ENCODE assay signal across 10 cellular contexts in the genomic region with DNA sequence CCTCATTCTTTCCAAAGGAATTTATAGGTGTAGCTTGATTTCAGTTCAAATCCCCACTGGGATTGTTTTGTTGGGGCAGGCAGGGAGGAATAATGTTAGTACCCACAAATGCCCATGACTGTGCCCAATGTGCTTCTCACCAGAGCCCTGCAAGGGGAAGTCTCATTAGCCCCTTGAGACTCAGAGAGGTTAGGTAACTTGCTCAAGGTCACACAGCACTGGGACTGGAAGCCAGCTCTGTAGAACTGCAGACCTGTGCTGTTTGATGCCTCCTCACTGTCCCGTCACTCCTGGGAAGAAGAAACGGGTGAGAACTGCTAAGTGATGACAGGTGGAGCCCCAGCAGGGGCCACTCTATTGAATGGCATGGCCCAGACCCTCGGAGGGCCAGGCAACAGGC. TPM values are rescaled to one million over a fixed set of nuclear protein-coding genes. Genes with fewer than 3 reads are reported as not detected.
DNase-seq lines count a peak whose midpoint lies in the region; ATAC-seq, FAIRE-seq and TF ChIP-seq lines count a peak whose summit lies in the region.
"Had no signal": no experiment of that assay in that cellular context is flagged by ENCODE, and none has a peak within 500 bp of the region (broad histone marks: within the 10 kb centered on the region; RNA-seq: fewer than 3 reads in every experiment).

No MANE protein-coding gene starts in this region.

- peaks cover 0 to 4% of the 10 kb centered on the region in 2 experiments; a peak in 2 of 4 replicates for H3K79me1 ChIP-seq in IMR-90 (ENCODE audit: low read depth in 1 of 2, low read length in 2 of 2)

- H2BK15ac ChIP-seq in IMR-90 (ENCODE audit: low read depth, low read length) = no peak overlapping the region

- SMC1A ChIA-PET in GM12878 (lab: Charles Lee; ENCODE audit: uncharacterized antibody, unreplicated experiment) = interaction anchor here (1.2 kb wide), 1 partner anchor 62 kb away, joined by 4 read pairs; no protein-coding TSS in a partner anchor

- H4K91ac ChIP-seq in IMR-90 (ENCODE audit: insufficient read depth, low read depth, low read length) = no peak overlapping the region

- intact Hi-C loops in IMR-90 (cut with micrococcal nuclease) (no loop called here), GM12878 (cut with micrococcal nuclease; ENCODE audit: unreplicated experiment) (no loop called here), lower lobe of right lung (cut with DNase I) (no loop called here)

- RAD21 ChIA-PET in GM12878 (lab: Charles Lee; ENCODE audit: unreplicated experiment) = no interaction called here

- no peak overlapping the region for H3K4ac ChIP-seq in IMR-90 (ENCODE audit: low read depth, low read length)

- in situ Hi-C loops in IMR-90 (cut with MboI; ENCODE audit: low sequenced_read_pairs) (no loop called here), GM12878 (cut with MboI) (no loop called here)

- no peak overlapping the region for H3K18ac ChIP-seq in IMR-90 (ENCODE audit: low read depth, low read length)

- no peak for TF ChIP-seq RAD21 in IMR-90 (IDR thresholded peaks at IDR 0.05; ENCODE audit: low read length)
- TF ChIP-seq RAD21 in GM12878 (IDR thresholded peaks at IDR 0.05; ENCODE audit: insufficient read depth, low read depth, low read length) = no peak

- H2AK9ac ChIP-seq in IMR-90 (replicated peaks; ENCODE audit: low read depth, low read length, poor library complexity) = peak overlapping the region; percentile 23

- TF ChIP-seq CTCF in IMR-90 (conservative IDR thresholded peaks at IDR 0.05; ENCODE audit: low read depth, low read length) (no peak), GM12878 (IDR thresholded peaks at IDR 0.05 in 2 of 3, conservative IDR thresholded peaks at IDR 0.05 in 1 of 3; ENCODE audit: control insufficient read depth in 2 of 3, extremely low read depth in 1 of 3, insufficient read depth in 1 of 3, low read depth in 3 of 3, low read length in 3 of 3) (no peak), lower lobe of right lung (IDR thresholded peaks at IDR 0.05) (no peak), suprapubic skin (IDR thresholded peaks at IDR 0.05) (no peak)

- no peak overlapping the region for H3K23ac ChIP-seq in IMR-90 (ENCODE audit: low read depth, low read length)

- peaks cover 25% of the 10 kb centered on the region for H3K36me3 ChIP-seq in IMR-90 (ENCODE audit: control insufficient read depth, insufficient read depth, low read length)
- no peaks in the 10 kb centered on the region for H3K36me3 ChIP-seq in GM12878 (ENCODE audit: control insufficient read depth in 2 of 2, insufficient read depth in 2 of 2, low read length in 1 of 2)
- peaks cover 27% of the 10 kb centered on the region for H3K36me3 ChIP-seq in lower lobe of right lung
- H3K36me3 ChIP-seq in suprapubic skin = peaks cover 30% of the 10 kb centered on the region

- H2AFZ ChIP-seq in IMR-90 (replicated peaks; ENCODE audit: low read length, poor library complexity) = no peak overlapping the region
- no peak overlapping the region for H2AFZ ChIP-seq in GM12878 (ENCODE audit: control insufficient read depth, low read depth, low read length)

- no peaks in the 10 kb centered on the region for H3K79me2 ChIP-seq in GM12878 (ENCODE audit: control insufficient read depth, insufficient read depth, low read length)

- CTCF ChIA-PET in IMR-90 (lab: Yijun Ruan, JAX) = no interaction called here
- CTCF ChIA-PET in GM12878 (lab: Yijun Ruan, JAX) = interaction anchor here (0.9 to 1.0 kb wide), 2 partner anchors 17 to 62 kb away, joined by 3 read pairs; no protein-coding TSS in a partner anchor

- H2BK5ac ChIP-seq in IMR-90 (ENCODE audit: low read depth, low read length, poor library complexity, severe bottlenecking) = no peak overlapping the region

- H2AK5ac ChIP-seq in IMR-90 (ENCODE audit: low read depth, low read length) = no peak overlapping the region

- H3K9me1 ChIP-seq in IMR-90 (ENCODE audit: insufficient read depth, low read length) = no peaks in the 10 kb centered on the region; the same call in 1 of the 2 replicates

- H3K4me1 ChIP-seq in IMR-90 (ENCODE audit: control insufficient read depth, insufficient read depth, low read length) = no peaks in the 10 kb centered on the region
- no peaks in the 10 kb centered on the region for H3K4me1 ChIP-seq in GM12878 (ENCODE audit: control insufficient read depth, insufficient read depth, low read length)
- peaks cover 21% of the 10 kb centered on the region for H3K4me1 ChIP-seq in lower lobe of right lung
- H3K4me1 ChIP-seq in suprapubic skin = peaks cover 30% of the 10 kb centered on the region

- H3K27ac ChIP-seq in IMR-90 (ENCODE audit: insufficient read depth, low read length) (no peak overlapping the region), GM12878 (ENCODE audit: control insufficient read depth, insufficient read depth) (no peak overlapping the region), lower lobe of right lung (peak overlapping the region; percentile 83), suprapubic skin (peak overlapping the region; percentile 85)

- H4K5ac ChIP-seq in IMR-90 (ENCODE audit: low read depth, low read length) = no peak overlapping the region

- POLR2A ChIA-PET in IMR-90 (lab: Charles Lee; ENCODE audit: unreplicated experiment) = no interaction called here
- POLR2A ChIA-PET in GM12878 (lab: Charles Lee) = no interaction called here

- ATAC-seq in IMR-90 (ENCODE audit: low read depth) = no peak
- ATAC-seq in GM12878 = peak; percentile 32
- ATAC-seq in lower lobe of right lung = peak in 1 of 2 donors; percentile 19
- no peak for ATAC-seq in GM18520 (IDR thresholded peaks at IDR 0.05; ENCODE audit: unreplicated experiment)

- H3K14ac ChIP-seq in IMR-90 (replicated peaks; ENCODE audit: low read depth, low read length) = no peak overlapping the region

- BruUV-seq in IMR-90 (replicated peaks; lab: Mats Ljungman, UMichigan) (no TSS peak), GM12878 (replicated peaks; lab: Mats Ljungman, UMichigan) (no TSS peak)

- no peak overlapping the region for H2BK20ac ChIP-seq in IMR-90 (ENCODE audit: low read depth, low read length)

- no peak overlapping the region for H2BK120ac ChIP-seq in IMR-90 (ENCODE audit: low read depth, low read length)

- no peak overlapping the region for H3K9ac ChIP-seq in IMR-90 (ENCODE audit: low read depth, low read length)
- H3K9ac ChIP-seq in GM12878 (ENCODE audit: control insufficient read depth, insufficient read depth, low read length) = no peak overlapping the region

- TF ChIP-seq POLR2A in IMR-90 (IDR thresholded peaks at IDR 0.05; ENCODE audit: low read depth, low read length) (no peak), GM12878 (IDR thresholded peaks at IDR 0.05; ENCODE audit: low read depth, low read length) (no peak), suprapubic skin (IDR thresholded peaks at IDR 0.05) (no peak)

- no peak overlapping the region for H4K8ac ChIP-seq in IMR-90 (ENCODE audit: low read depth in 2 of 2, low read length in 2 of 2)

- FAIRE-seq in GM12878 (lab: Jason Lieb, UNC) = no peak

- no peak overlapping the region for H3K56ac ChIP-seq in IMR-90 (ENCODE audit: extremely low read depth, insufficient read depth, low read length)

- no peaks in the 10 kb centered on the region for H3K9me3 ChIP-seq in IMR-90 (ENCODE audit: control insufficient read depth, insufficient read depth, low read length)
- no peaks in the 10 kb centered on the region for H3K9me3 ChIP-seq in GM12878 (replicated peaks; ENCODE audit: control insufficient read depth, insufficient read depth, low read length)
- no peaks in the 10 kb centered on the region for H3K9me3 ChIP-seq in lower lobe of right lung
- no peaks in the 10 kb centered on the region for H3K9me3 ChIP-seq in suprapubic skin

- DNase-seq in IMR-90 (no peak), GM12878 (ENCODE audit: low read depth, low spot score) (no peak), lower lobe of right lung (no peak), suprapubic skin (ENCODE audit: low spot score in 2 of 2) (no peak), islet precursor cell (no peak)
- no peak for DNase-seq in activated T-cell treated with anti-CD3 and anti-CD28 coated beads, Interleukin-2, amount 50 U/mL, for 1 hour
- DNase-seq: activated CD8-positive, alpha-beta memory T cell treated with anti-CD3 and anti-CD28 coated beads, Interleukin-2, amount 50 U/mL, for 4 hours; cerebellar nuclear complex; mesendoderm had no signal

- TF ChIP-seq EP300 in GM12878 (IDR thresholded peaks at IDR 0.05; ENCODE audit: borderline replicate concordance in 1 of 2, control insufficient read depth in 1 of 2, low read depth in 2 of 2, low read length in 2 of 2) = no peak
- TF ChIP-seq EP300 in suprapubic skin (IDR thresholded peaks at IDR 0.05) = no peak

- H4K20me1 ChIP-seq in IMR-90 (ENCODE audit: insufficient read depth, low read length) = no peaks in the 10 kb centered on the region
- no peaks in the 10 kb centered on the region for H4K20me1 ChIP-seq in GM12878 (ENCODE audit: control insufficient read depth, insufficient read depth)

- dilution Hi-C loops in IMR-90 (cut with HindIII; ENCODE audit: low sequenced_read_pairs, unreplicated experiment) = no loop called here

- H3K27me3 ChIP-seq in IMR-90 (ENCODE audit: control insufficient read depth, insufficient read depth, low read length) (no peaks in the 10 kb centered on the region), GM12878 (replicated peaks in 1 of 2; ENCODE audit: control insufficient read depth in 2 of 2, insufficient read depth in 2 of 2, low read length in 1 of 2) (no peaks in the 10 kb centered on the region), lower lobe of right lung (ENCODE audit: low read depth) (no peaks in the 10 kb centered on the region), suprapubic skin (no peaks in the 10 kb centered on the region)

- 80% methylated on average over 3 of the region's 3 CpGs; no CpG with 5 or more reads in 1 of the 2 experiments for WGBS in IMR-90 (ENCODE audit: extremely low coverage in 2 of 2, insufficient read length in 1 of 2), 2 experiments
- 65% methylated on average over 3 of the region's 3 CpGs for WGBS in GM12878 (ENCODE audit: insufficient coverage, insufficient replicate concordance, low lambda C conversion rate, missing lambda C conversion rate)
- 88% methylated on average over 3 of the region's 3 CpGs for WGBS in suprapubic skin

- H3K4me2 ChIP-seq in IMR-90 (ENCODE audit: low read depth, low read length) (no peak overlapping the region), GM12878 (ENCODE audit: control insufficient read depth, insufficient read depth) (no peak overlapping the region)

- H3K4me3 ChIP-seq in IMR-90 (ENCODE audit: insufficient read depth, low read depth, low read length) = no peak overlapping the region
- H3K4me3 ChIP-seq in GM12878 = no peak overlapping the region
- H3K4me3 ChIP-seq in lower lobe of right lung = no peak overlapping the region
- H3K4me3 ChIP-seq in suprapubic skin = no peak overlapping the region

RNA-seq across cellular contexts. Expression of a gene that starts 8.9 kb away (rescaled TPM):
- total RNA-seq in IMR-90 (2012; rRNA removed) (3.9 and 5.3 TPM in 2 replicates), GM12878 (2014; rRNA removed) (1.8 and 3.3 TPM in 2 replicates), GM12878 (2014; rRNA removed; fragmentation: Illumina TruSeq; extraction: Trizol) (0.54 and 0.78 TPM in 2 replicates), GM12878 (2021) (3.6 and 4.4 TPM in 2 replicates), lower lobe of right lung (19.5 TPM), suprapubic skin (10 to 100 TPM; 48.4 to 60.1 (median 54.4) TPM)
- polyA plus RNA-seq in IMR-90 (2012; rRNA removed) (15.7 and 25.8 TPM in 2 replicates), GM12878 (2011; rRNA removed) (0.33 and 0.43 TPM in 2 replicates), GM12878 (2014; fragmentation: Illumina TruSeq; extraction: Trizol) (0.30 and 0.43 TPM in 2 replicates), GM12878 (2014; fragmentation: Nextera tagmentation; extraction: Ambion mirVana) (under 1 TPM; 0.03 to 0.04 TPM), GM12878 (2014; rRNA removed) (3.2 and 3.4 TPM in 2 replicates), GM12878 (2016; fragmentation: Nextera tagmentation; extraction: Ambion mirVana) (under 1 TPM; 0.44 to 0.74 TPM)
- 10.3 and 41.0 TPM in 2 replicates for polyA plus RNA-seq in IMR-90 (2012; cell fraction: cytosol; rRNA removed)
- 48.7 and 143 TPM in 2 replicates for polyA plus RNA-seq in IMR-90 (2012; cell fraction: nucleus; rRNA removed; ENCODE audit: low replicate concordance)
- total RNA-seq in GM12878 (2013; cell fraction: nucleolus; rRNA removed) = 1.9 and 2.2 TPM in 2 replicates
- 0.45 TPM for polyA plus RNA-seq in GM12878 (2011; ENCODE audit: low read depth)
- 0.58 and 1.0 TPM in 2 replicates for polyA plus RNA-seq in GM12878 (2011; cell fraction: cytosol; rRNA removed)
- 2.4 and 2.8 TPM in 2 replicates for polyA plus RNA-seq in GM12878 (2011; cell fraction: nucleus; rRNA removed)
- 1.4 and 2.2 TPM in 2 replicates for polyA plus RNA-seq in GM12878 (2012)
- polyA minus RNA-seq in GM12878 (2011; rRNA and poly(A)+ RNA removed) = 0.26 and 0.29 TPM in 2 replicates
- 0.80 and 1.7 TPM in 2 replicates for polyA minus RNA-seq in GM12878 (2011; cell fraction: cytosol; rRNA and poly(A)+ RNA removed)
- 0.36 and 0.86 TPM in 2 replicates for polyA minus RNA-seq in GM12878 (2011; cell fraction: nucleus; rRNA and poly(A)+ RNA removed)

Comparison
In these comparisons a context has a peak if more than half of its experiments do, and no peak if none do; other contexts are left out.
1. H3K27ac ChIP-seq: peak in lower lobe of right lung (single experiment) and suprapubic skin (single experiment); none in IMR-90 (single experiment) and GM12878 (single experiment).